In the genomic region with DNA sequence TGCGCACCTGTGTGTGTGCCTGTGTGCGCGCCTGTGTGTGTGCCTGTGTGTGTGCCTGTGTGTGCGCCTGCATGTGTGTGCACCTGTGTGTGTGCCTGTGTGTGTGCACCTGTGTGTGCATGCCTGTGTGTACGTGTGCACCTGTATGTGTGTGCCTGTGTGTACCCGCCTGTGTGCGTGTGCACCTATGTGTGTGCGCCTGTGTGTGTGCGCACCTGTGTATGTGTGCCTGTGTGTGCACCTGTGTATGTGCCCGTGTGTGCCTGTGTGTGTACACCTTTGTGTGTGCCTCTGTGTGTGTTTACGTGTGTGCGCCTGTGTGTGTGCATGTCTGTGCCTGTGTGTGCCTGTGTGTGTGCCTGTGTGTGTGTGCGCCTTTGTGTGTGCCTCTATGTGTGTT, we compare ENCODE assay signal across 18 cellular contexts. TPM values are rescaled to one million over a fixed set of nuclear protein-coding genes. Genes with fewer than 3 reads are reported as not detected.
A peak's percentile ranks its signal among the peaks of the same experiment; 100 is the strongest.
DNase-seq lines count a peak whose midpoint lies in the region; ATAC-seq, FAIRE-seq and TF ChIP-seq lines count a peak whose summit lies in the region.
"Had no signal": no experiment of that assay in that cellular context is flagged by ENCODE, and none has a peak within 500 bp of the region (broad histone marks: within the 10 kb centered on the region; RNA-seq: fewer than 3 reads in every experiment).

No MANE protein-coding gene starts in this region.

- POLR2A ChIA-PET in A549 (lab: Yijun Ruan, JAX) (no interaction called here), HEK293 (lab: Yijun Ruan, JAX) (no interaction called here)

- H3K4me3 ChIP-seq in A549 (no peak overlapping the region), HEK293 (ENCODE audit: low read depth, low read length) (no peak overlapping the region), lung (peak overlapping the region; percentile 7), neuronal stem cell (ENCODE audit: low read length in 2 of 2) (peak overlapping the region in 1 of 2 donors; percentile 17)
- H3K4me3 ChIP-seq: BLaER1 treated with 17β-estradiol and CSF1 and Interleukin-3, amounts not matched to agents 10 nM and 100 nM had no signal

- no peaks in the 10 kb centered on the region for H3K27me3 Mint-ChIP-seq in Calu3 (ENCODE audit: unreplicated experiment)
- H3K27me3 Mint-ChIP-seq: CD4-positive, CD25-positive, alpha-beta regulatory T cell had no signal

- CTCF ChIA-PET in A549 (lab: Yijun Ruan, JAX) = no interaction called here
- CTCF ChIA-PET in HEK293 (lab: Yijun Ruan, JAX) = no interaction called here
- CTCF ChIA-PET in Calu3 (lab: Charles Lee) = interaction anchor here (0.7 kb wide), 1 partner anchor 143 kb away, joined by 4 read pairs; no protein-coding TSS in a partner anchor

- H3K23ac ChIP-seq in neuronal stem cell (ENCODE audit: low read depth, low read length, poor library complexity) = no peak overlapping the region

- no peak overlapping the region for H3K27ac ChIP-seq in A549
- H3K27ac ChIP-seq in HEK293 (ENCODE audit: extremely low read depth, low read depth, low read length) = no peak overlapping the region
- H3K27ac ChIP-seq in lung (ENCODE audit: low read depth in 1 of 2, low read length in 1 of 2) = no peak overlapping the region
- H3K27ac ChIP-seq in neuronal stem cell (replicated peaks; ENCODE audit: low read length) = no peak overlapping the region
- H3K27ac ChIP-seq: BLaER1 treated with 17β-estradiol and CSF1 and Interleukin-3, amounts not matched to agents 10 nM and 100 nM had no signal

- H3K4me1 Mint-ChIP-seq in Calu3 (ENCODE audit: low read depth, unreplicated experiment) = no peaks in the 10 kb centered on the region

- peak overlapping the region; percentile 59 for H3K14ac ChIP-seq in neuronal stem cell (ENCODE audit: low read length)

- H4K91ac ChIP-seq in neuronal stem cell (ENCODE audit: low read depth, low read length, poor library complexity) = peak overlapping the region; percentile 93

- no peak overlapping the region for H3K4me3 Mint-ChIP-seq in Calu3 (ENCODE audit: low read depth, unreplicated experiment)
- H3K4me3 Mint-ChIP-seq: CD4-positive, CD25-positive, alpha-beta regulatory T cell had no signal

- peak overlapping the region; percentile 85 for H2BK12ac ChIP-seq in neuronal stem cell (ENCODE audit: low read length)

- TF ChIP-seq RAD21 in A549 (conservative IDR thresholded peaks at IDR 0.05 in 1 of 2, IDR thresholded peaks at IDR 0.05 in 1 of 2) = no peak

- H2BK15ac ChIP-seq in neuronal stem cell (ENCODE audit: low read length) = peak overlapping the region; percentile 76

- peak overlapping the region; percentile 32 for H2AK5ac ChIP-seq in neuronal stem cell (ENCODE audit: low read depth, low read length)

- no peak for FAIRE-seq in A549 (lab: Jason Lieb, UNC)
- FAIRE-seq: G401.6, GM19239 had no signal

- 92% methylated on average over 7 of the region's 13 CpGs for WGBS in A549 (ENCODE audit: missing lambda C conversion rate)
- 97 to 98% methylated on average over 13 of the region's 13 CpGs for WGBS in lung, 2 donors
- WGBS in neuronal stem cell (ENCODE audit: extremely low coverage in 2 of 2, insufficient read length in 2 of 2, insufficient replicate concordance in 1 of 2), 2 donors = no CpG with 5 or more reads among the region's 13 CpGs

- no peaks in the 10 kb centered on the region for H3K9me3 ChIP-seq in A549
- H3K9me3 ChIP-seq in HEK293 (ENCODE audit: control insufficient read depth, insufficient read depth, low read depth, low read length) = no peaks in the 10 kb centered on the region
- H3K9me3 ChIP-seq in lung (ENCODE audit: control insufficient read depth in 2 of 2, insufficient read depth in 1 of 2, low read length in 1 of 2) = peaks cover 0 to 7% of the 10 kb centered on the region in 2 donors
- peaks cover 0 to 6% of the 10 kb centered on the region in 2 donors for H3K9me3 ChIP-seq in neuronal stem cell (replicated peaks in 1 of 2; ENCODE audit: control insufficient read depth in 2 of 2, insufficient read depth in 1 of 2, low read depth in 1 of 2, low read length in 2 of 2)
- H3K9me3 ChIP-seq: BLaER1 treated with 17β-estradiol and CSF1 and Interleukin-3, amounts not matched to agents 10 nM and 100 nM had no signal

- no peak overlapping the region for H2BK5ac ChIP-seq in neuronal stem cell (ENCODE audit: low read length)

- H3K27me3 ChIP-seq in lung (ENCODE audit: control insufficient read depth, insufficient read depth) (no peaks in the 10 kb centered on the region), neuronal stem cell (ENCODE audit: control insufficient read depth in 3 of 3, insufficient read depth in 3 of 3, low read depth in 1 of 3, low read length in 3 of 3) (peaks cover 0 to 5% (median 0%) of the 10 kb centered on the region in 3 experiments)
- H3K27me3 ChIP-seq: BLaER1 treated with 17β-estradiol and CSF1 and Interleukin-3, amounts not matched to agents 10 nM and 100 nM had no signal

- H3K9ac ChIP-seq in neuronal stem cell (ENCODE audit: low read depth, low read length, poor library complexity) = peak overlapping the region; percentile 83
- H3K9ac ChIP-seq: BLaER1 treated with 17β-estradiol and CSF1 and Interleukin-3, amounts not matched to agents 10 nM and 100 nM had no signal

- no peaks in the 10 kb centered on the region for H3K36me3 Mint-ChIP-seq in Calu3 (ENCODE audit: insufficient read depth, unreplicated experiment)
- H3K36me3 Mint-ChIP-seq: CD4-positive, CD25-positive, alpha-beta regulatory T cell had no signal

- no peak for TF ChIP-seq EP300 in A549 (IDR thresholded peaks at IDR 0.05)

- peak overlapping the region; percentile 7 for H4K8ac ChIP-seq in neuronal stem cell (ENCODE audit: low read depth, low read length)

- peak overlapping the region; percentile 80 for H3K4ac ChIP-seq in neuronal stem cell (ENCODE audit: low read length)

- no peak overlapping the region for H2AFZ ChIP-seq in neuronal stem cell (ENCODE audit: low read length)

- intact Hi-C loops in Calu3 (cut with micrococcal nuclease; ENCODE audit: unreplicated experiment) = no loop called here

- H2BK120ac ChIP-seq in neuronal stem cell (ENCODE audit: low read depth, low read length) = no peak overlapping the region

- peak overlapping the region; percentile 86 for H3K18ac ChIP-seq in neuronal stem cell (ENCODE audit: low read length)

- DNase-seq in A549 (ENCODE audit: low read depth in 1 of 2, low spot score in 1 of 2) (no peak), lung (ENCODE audit: low spot score) (no peak), neuronal stem cell (ENCODE audit: low spot score) (no peak), DMS79 (lab: John Stamatoyannopoulos, UW) (no peak), Calu3 (no peak), NCI-H187 treated with DMSO at 0.1 percent for 48 hours (lab: John Stamatoyannopoulos, UW) (no peak), GM19240 (ENCODE audit: insufficient read length, low spot score) (no peak)
- DNase-seq: 8988T; ACHN; CD4-positive, CD25-positive, alpha-beta regulatory T cell; DMS79 treated with DMSO at 0.1 percent for 48 hours; EL; H7 had no signal

- H3K4me1 ChIP-seq in A549 (no peaks in the 10 kb centered on the region), HEK293 (ENCODE audit: control insufficient read depth, insufficient read depth, low read length) (no peaks in the 10 kb centered on the region), lung (ENCODE audit: control insufficient read depth in 2 of 2, insufficient read depth in 2 of 2, low read length in 2 of 2) (no peaks in the 10 kb centered on the region), neuronal stem cell (ENCODE audit: control insufficient read depth in 2 of 2, insufficient read depth in 1 of 2, low read depth in 1 of 2, low read length in 2 of 2) (peaks cover 0 to 6% of the 10 kb centered on the region in 2 donors)
- H3K4me1 ChIP-seq: BLaER1 treated with 17β-estradiol and CSF1 and Interleukin-3, amounts not matched to agents 10 nM and 100 nM had no signal

- BruUV-seq in Calu3 (replicated peaks; lab: Mats Ljungman, UMichigan) = no TSS peak

- no peak for ATAC-seq in A549
- no peak for ATAC-seq in lung (ENCODE audit: insufficient read depth, low FRiP score)

- TF ChIP-seq CTCF in A549 (IDR thresholded peaks at IDR 0.05) (no peak), HEK293 (tag by site-specific recombination; IDR thresholded peaks at IDR 0.05) (no peak), lung (IDR thresholded peaks at IDR 0.05; ENCODE audit: control extremely low read depth, extremely low read depth) (no peak), Calu3 (IDR thresholded peaks at IDR 0.05; ENCODE audit: unreplicated experiment) (no peak)

- no peaks in the 10 kb centered on the region for H3K9me3 Mint-ChIP-seq in Calu3 (ENCODE audit: low read depth, unreplicated experiment)

- no peak overlapping the region for H3K27ac Mint-ChIP-seq in Calu3 (ENCODE audit: unreplicated experiment)
- H3K27ac Mint-ChIP-seq: CD4-positive, CD25-positive, alpha-beta regulatory T cell had no signal

- H3K79me1 ChIP-seq in neuronal stem cell (ENCODE audit: low read depth, low read length) = peaks cover 6% of the 10 kb centered on the region

- 0 out of 2 replicates have a peak, but pooled peaks have one; percentile 5 for TF ChIP-seq POLR2A in A549 (IDR thresholded peaks at IDR 0.05; ENCODE audit: low read length)

- no peaks in the 10 kb centered on the region for H3K36me3 ChIP-seq in HEK293 (ENCODE audit: control insufficient read depth in 2 of 2, insufficient read depth in 1 of 2, low read length in 2 of 2)
- no peaks in the 10 kb centered on the region for H3K36me3 ChIP-seq in lung (ENCODE audit: control insufficient read depth in 2 of 2, insufficient read depth in 2 of 2, low read length in 2 of 2)
- H3K36me3 ChIP-seq in neuronal stem cell (replicated peaks in 1 of 2; ENCODE audit: control insufficient read depth in 2 of 2, insufficient read depth in 2 of 2, low read length in 2 of 2) = no peaks in the 10 kb centered on the region
- H3K36me3 ChIP-seq: BLaER1 treated with 17β-estradiol and CSF1 and Interleukin-3, amounts not matched to agents 10 nM and 100 nM had no signal

- no peak overlapping the region for H3K4me2 ChIP-seq in A549
- H3K4me2 ChIP-seq in neuronal stem cell (ENCODE audit: insufficient read depth, low read length, poor library complexity, severe bottlenecking) = no peak overlapping the region
- H3K4me2 ChIP-seq: BLaER1 treated with 17β-estradiol and CSF1 and Interleukin-3, amounts not matched to agents 10 nM and 100 nM had no signal

TF ChIP-seq in A549, 52 proteins besides CTCF, POLR2A, EP300 and RAD21 (continues in another document):
- TF ChIP-seq RCOR1 (IDR thresholded peaks at IDR 0.05; ENCODE audit: low read depth, low read length) = no peak
- TF ChIP-seq KDM5A (IDR thresholded peaks at IDR 0.05) = no peak
- TF ChIP-seq JUN (IDR thresholded peaks at IDR 0.05) = no peak

RNA-seq across cellular contexts. Expression of a gene that starts 33.5 kb away (rescaled TPM):
- polyA plus RNA-seq in A549 (2011; rRNA removed) = not detected in 2 replicates
- not detected in 2 replicates for polyA plus RNA-seq in A549 (2012; cell fraction: cytosol; rRNA removed)
- polyA plus RNA-seq in A549 (2012; cell fraction: nucleus; rRNA removed) = not detected in 2 replicates
- polyA plus RNA-seq in A549 (2017; fragmentation: RNase III; extraction: RNeasy Plus Mini Kit Qiagen cat#74134 plus additional on column Dnase treatment) = not detected in 3 replicates
- not detected in 2 replicates for polyA minus RNA-seq in A549 (2011; rRNA and poly(A)+ RNA removed)
- under 1 TPM; 0.12 to 0.91 TPM for total RNA-seq in lung
- polyA plus RNA-seq in lung = under 1 TPM; 0.03 to 0.35 TPM
- polyA plus RNA-seq in neuronal stem cell (2013, experiment 1 of 2) = 4.2 TPM
- 4.3 TPM for polyA plus RNA-seq in neuronal stem cell (2013, experiment 2 of 2)
- total RNA-seq in Calu3 (2022) = not detected in 2 replicates
- total RNA-seq: CD4-positive, CD25-positive, alpha-beta regulatory T cell; HT-29 had no signal
- polyA plus RNA-seq: CD4-positive, CD25-positive, alpha-beta regulatory T cell had no signal
